14 cellular contexts compared by ENCODE assay signal in genomic region chr17:72342582-72343527, GRCh38.
A peak's percentile ranks its signal among the peaks of the same experiment; 100 is the strongest.
DNase-seq lines count a peak whose midpoint lies in the region; ATAC-seq and TF ChIP-seq lines count a peak whose summit lies in the region.
"Had no signal": no experiment of that assay in that cellular context is flagged by ENCODE, and none has a peak within 500 bp of the region (broad histone marks: within the 10 kb centered on the region; RNA-seq: fewer than 3 reads in every experiment).

No MANE protein-coding gene starts in this region.

- H3K27ac ChIP-seq in esophagus muscularis mucosa (replicated peaks in 1 of 4) (no peak overlapping the region), Peyer's patch (no peak overlapping the region)
- no peak overlapping the region for H3K27ac ChIP-seq in CD8-positive, alpha-beta memory T cell (ENCODE audit: low read depth, low read length)
- H3K27ac ChIP-seq: C4-2B had no signal

- H3K4me1 ChIP-seq in esophagus muscularis mucosa (peaks cover 12 to 18% (median 16%) of the 10 kb centered on the region in 4 donors), Peyer's patch (peaks cover 0 to 20% (median 0%) of the 10 kb centered on the region in 4 donors)
- no peaks in the 10 kb centered on the region for H3K4me1 ChIP-seq in CD8-positive, alpha-beta memory T cell (ENCODE audit: insufficient read depth, low read length)

- H3K36me3 Mint-ChIP-seq in progenitor cell of endocrine pancreas (ENCODE audit: insufficient read depth): no peaks in the 10 kb centered on the region
- no peaks in the 10 kb centered on the region for H3K36me3 Mint-ChIP-seq in T-helper 17 cell (ENCODE audit: low read depth)
- H3K36me3 Mint-ChIP-seq in CD8-positive, alpha-beta memory T cell: no peaks in the 10 kb centered on the region

- H3K4me3 Mint-ChIP-seq in progenitor cell of endocrine pancreas (ENCODE audit: low read depth) (no peak overlapping the region), T-helper 17 cell (no peak overlapping the region)
- H3K4me3 Mint-ChIP-seq in CD8-positive, alpha-beta memory T cell: no peak overlapping the region

- POLR2A ChIA-PET in CD8-positive, alpha-beta memory T cell (lab: Charles Lee): no interaction called here

- H3K4me1 Mint-ChIP-seq in progenitor cell of endocrine pancreas (ENCODE audit: low read depth) (peaks cover 10% of the 10 kb centered on the region), T-helper 17 cell (no peaks in the 10 kb centered on the region)
- no peaks in the 10 kb centered on the region for H3K4me1 Mint-ChIP-seq in CD8-positive, alpha-beta memory T cell

- H3K27me3 ChIP-seq in esophagus muscularis mucosa (peaks cover 0 to 16% (median 0%) of the 10 kb centered on the region in 4 donors), Peyer's patch (no peaks in the 10 kb centered on the region)
- H3K27me3 ChIP-seq in CD8-positive, alpha-beta memory T cell (ENCODE audit: insufficient read depth, low read length, poor library complexity, severe bottlenecking): no peaks in the 10 kb centered on the region

- CTCF ChIA-PET in CD8-positive, alpha-beta memory T cell (lab: Charles Lee): no interaction called here

- TF ChIP-seq POLR2A in esophagus muscularis mucosa (IDR thresholded peaks at IDR 0.05; ENCODE audit: low read depth) (no peak), Peyer's patch (IDR thresholded peaks at IDR 0.05) (no peak)

- H3K9me3 Mint-ChIP-seq in progenitor cell of endocrine pancreas (ENCODE audit: low read depth): no peaks in the 10 kb centered on the region
- H3K9me3 Mint-ChIP-seq in CD8-positive, alpha-beta memory T cell: peaks cover 0 to 9% (median 5%) of the 10 kb centered on the region in 5 donors

- TF ChIP-seq CTCF in astrocyte of the cerebellum (IDR thresholded peaks at IDR 0.05; ENCODE audit: low read depth, low read length, missing control alignments) (no peak), progenitor cell of endocrine pancreas (IDR thresholded peaks at IDR 0.05; ENCODE audit: unreplicated experiment) (no peak), esophagus muscularis mucosa (IDR thresholded peaks at IDR 0.05) (no peak), Peyer's patch (IDR thresholded peaks at IDR 0.05) (no peak)

- H3K27me3 Mint-ChIP-seq in progenitor cell of endocrine pancreas (peaks cover 24% of the 10 kb centered on the region), T-helper 17 cell (peaks cover 28% of the 10 kb centered on the region)
- peaks cover 0 to 14% of the 10 kb centered on the region in 2 donors for H3K27me3 Mint-ChIP-seq in CD8-positive, alpha-beta memory T cell

- DNase-seq in COR-L47 (lab: John Stamatoyannopoulos, UW) (peak; percentile 2), astrocyte of the cerebellum (ENCODE audit: low read depth) (no peak), hippocampal formation (lab: John Stamatoyannopoulos, UW) (peak; percentile 25 to 27), progenitor cell of endocrine pancreas (ENCODE audit: low spot score, unreplicated experiment) (no peak), esophagus muscularis mucosa (ENCODE audit: extremely low spot score) (no peak), T-helper 17 cell (no peak), Peyer's patch (no peak)
- no peak for DNase-seq in CD8-positive, alpha-beta memory T cell
- DNase-seq: activated CD4-positive, CD25-positive, alpha-beta regulatory T cell; activated gamma-delta T cell; left colon; small intestine; stimulated activated CD8-positive, alpha-beta memory T cell treated with anti-CD3 and anti-CD28 coated beads, Interleukin-4, amount 100 ng/mL, for 48 hours had no signal

- in situ Hi-C loops in astrocyte of the cerebellum (cut with HindIII; ENCODE audit: low sequenced_read_pairs): no loop called here

- H3K36me3 ChIP-seq in esophagus muscularis mucosa (no peaks in the 10 kb centered on the region), Peyer's patch (no peaks in the 10 kb centered on the region)
- no peaks in the 10 kb centered on the region for H3K36me3 ChIP-seq in CD8-positive, alpha-beta memory T cell (ENCODE audit: insufficient read depth, low read length)

- intact Hi-C loops in esophagus muscularis mucosa (cut with DNase I): no loop called here

- no peak for TF ChIP-seq EP300 in esophagus muscularis mucosa (IDR thresholded peaks at IDR 0.05)

- H3K9me3 ChIP-seq in esophagus muscularis mucosa (no peaks in the 10 kb centered on the region), T-helper 17 cell (ENCODE audit: control insufficient read depth, low read length, poor library complexity, severe bottlenecking) (no peaks in the 10 kb centered on the region), Peyer's patch (no peaks in the 10 kb centered on the region)
- no peaks in the 10 kb centered on the region for H3K9me3 ChIP-seq in CD8-positive, alpha-beta memory T cell (ENCODE audit: low read length)

- peak overlapping the region; percentile 82 for H3K27ac Mint-ChIP-seq in progenitor cell of endocrine pancreas
- no peak overlapping the region for H3K27ac Mint-ChIP-seq in T-helper 17 cell
- H3K27ac Mint-ChIP-seq in CD8-positive, alpha-beta memory T cell: no peak overlapping the region

- ATAC-seq in T-helper 17 cell: no peak
- ATAC-seq: left colon had no signal

- H3K4me3 ChIP-seq in astrocyte of the cerebellum (ENCODE audit: low read depth, low read length) (peak overlapping the region; percentile 16), esophagus muscularis mucosa (no peak overlapping the region), Peyer's patch (no peak overlapping the region)
- H3K4me3 ChIP-seq in CD8-positive, alpha-beta memory T cell (ENCODE audit: low read length): no peak overlapping the region

- WGBS in esophagus muscularis mucosa: 76% methylated on average over 28 of the region's 29 CpGs

Comparison
In these comparisons a context has a peak if more than half of its experiments do, and no peak if none do; other contexts are left out.
1. DNase-seq: peak in COR-L47 (single experiment) and hippocampal formation (2 of 2); none in astrocyte of the cerebellum (single experiment), progenitor cell of endocrine pancreas (single experiment), esophagus muscularis mucosa (single experiment), T-helper 17 cell (0 of 3), Peyer's patch (0 of 3) and CD8-positive, alpha-beta memory T cell (0 of 5).